11 cellular contexts compared by ENCODE assay signal in genomic region chr1:10788592-10789006, GRCh38. TPM values are rescaled to one million over a fixed set of nuclear protein-coding genes. Genes with fewer than 3 reads are reported as not detected.
DNase-seq lines count a peak whose midpoint lies in the region; ATAC-seq and TF ChIP-seq lines count a peak whose summit lies in the region.
"Had no signal": no experiment of that assay in that cellular context is flagged by ENCODE, and none has a peak within 500 bp of the region (broad histone marks: within the 10 kb centered on the region; RNA-seq: fewer than 3 reads in every experiment).

No MANE protein-coding gene starts in this region.

- no peak overlapping the region for H3K27ac Mint-ChIP-seq in natural killer cell treated with Interleukin-12 subunit alpha and Interleukin-12 subunit beta and Interleukin-15 and Interleukin-18, amount 100 ng/mL, for 72 hours
- H3K27ac Mint-ChIP-seq in natural killer cell, result no peak overlapping the region
- no peak overlapping the region for H3K27ac Mint-ChIP-seq in endothelial cell (ENCODE audit: unreplicated experiment)
- no peak overlapping the region for H3K27ac Mint-ChIP-seq in effector memory CD8-positive, alpha-beta T cell

- H3K4me1 Mint-ChIP-seq in natural killer cell treated with Interleukin-12 subunit alpha and Interleukin-12 subunit beta and Interleukin-15 and Interleukin-18, amount 100 ng/mL, for 72 hours (ENCODE audit: low read depth in 2 of 2), result peaks cover 3 to 6% of the 10 kb centered on the region in 2 donors
- H3K4me1 Mint-ChIP-seq in natural killer cell (peaks cover 0 to 5% of the 10 kb centered on the region in 2 donors), endothelial cell (ENCODE audit: unreplicated experiment) (peaks cover 7% of the 10 kb centered on the region)
- H3K4me1 Mint-ChIP-seq in effector memory CD8-positive, alpha-beta T cell (ENCODE audit: low read depth in 2 of 2), result peaks cover 0 to 4% of the 10 kb centered on the region in 2 donors

- no peaks in the 10 kb centered on the region for H3K36me3 Mint-ChIP-seq in natural killer cell treated with Interleukin-12 subunit alpha and Interleukin-12 subunit beta and Interleukin-15 and Interleukin-18, amount 100 ng/mL, for 72 hours
- H3K36me3 Mint-ChIP-seq in natural killer cell (no peaks in the 10 kb centered on the region), endothelial cell (ENCODE audit: low read depth, unreplicated experiment) (peaks cover 7% of the 10 kb centered on the region)
- H3K36me3 Mint-ChIP-seq in effector memory CD8-positive, alpha-beta T cell (ENCODE audit: insufficient read depth), result no peaks in the 10 kb centered on the region
- H3K36me3 Mint-ChIP-seq: CD14-positive monocyte had no signal

- peak in 1 of 2 donors; percentile 46 for ATAC-seq in natural killer cell treated with Interleukin-12 subunit alpha and Interleukin-12 subunit beta and Interleukin-15 and Interleukin-18, amount 100 ng/mL, for 72 hours
- no peak for ATAC-seq in natural killer cell
- no peak for ATAC-seq in effector memory CD8-positive, alpha-beta T cell (replicated peaks)

- intact Hi-C loops in natural killer cell (cut with micrococcal nuclease), result no loop called here

- no peaks in the 10 kb centered on the region for H3K9me3 Mint-ChIP-seq in natural killer cell treated with Interleukin-12 subunit alpha and Interleukin-12 subunit beta and Interleukin-15 and Interleukin-18, amount 100 ng/mL, for 72 hours
- no peaks in the 10 kb centered on the region for H3K9me3 Mint-ChIP-seq in natural killer cell
- no peaks in the 10 kb centered on the region for H3K9me3 Mint-ChIP-seq in endothelial cell (ENCODE audit: unreplicated experiment)
- no peaks in the 10 kb centered on the region for H3K9me3 Mint-ChIP-seq in effector memory CD8-positive, alpha-beta T cell

- peak; percentile 53 for DNase-seq in natural killer cell treated with Interleukin-12 subunit alpha and Interleukin-12 subunit beta and Interleukin-15 and Interleukin-18, amount 100 ng/mL, for 72 hours (ENCODE audit: low spot score)
- no peak for DNase-seq in natural killer cell
- peak; percentile 46 for DNase-seq in endothelial cell (ENCODE audit: low spot score)
- DNase-seq in midbrain (lab: John Stamatoyannopoulos, UW), result peak; percentile 76
- no peak for DNase-seq in effector memory CD8-positive, alpha-beta T cell
- DNase-seq in activated naive CD4-positive, alpha-beta T cell treated with anti-CD3 and anti-CD28 coated beads, Interleukin-2, amount 50 U/mL, for 16 hours, result no peak
- no peak for DNase-seq in kidney glomerular epithelial cell (lab: John Stamatoyannopoulos, UW)
- no peak for DNase-seq in stimulated activated naive CD4-positive, alpha-beta T cell treated with Interleukin-2 at 50 U/mL for 16 hours (lab: John Stamatoyannopoulos, UW)
- DNase-seq: effector memory CD4-positive, alpha-beta T cell; KG1 had no signal

- TF ChIP-seq CTCF in natural killer cell (IDR thresholded peaks at IDR 0.05), result no peak
- no peak for TF ChIP-seq CTCF in endothelial cell (IDR thresholded peaks at IDR 0.05; ENCODE audit: unreplicated experiment)

- peaks cover 29% of the 10 kb centered on the region in 2 donors for H3K27me3 Mint-ChIP-seq in natural killer cell treated with Interleukin-12 subunit alpha and Interleukin-12 subunit beta and Interleukin-15 and Interleukin-18, amount 100 ng/mL, for 72 hours
- peaks cover 15 to 22% of the 10 kb centered on the region in 2 donors for H3K27me3 Mint-ChIP-seq in natural killer cell (ENCODE audit: low read depth in 2 of 2)
- H3K27me3 Mint-ChIP-seq in endothelial cell (ENCODE audit: unreplicated experiment), result peaks cover 8% of the 10 kb centered on the region
- H3K27me3 Mint-ChIP-seq in effector memory CD8-positive, alpha-beta T cell, result peaks cover 0 to 51% of the 10 kb centered on the region in 2 donors

- no peak overlapping the region for H3K4me3 Mint-ChIP-seq in natural killer cell treated with Interleukin-12 subunit alpha and Interleukin-12 subunit beta and Interleukin-15 and Interleukin-18, amount 100 ng/mL, for 72 hours
- no peak overlapping the region for H3K4me3 Mint-ChIP-seq in natural killer cell
- no peak overlapping the region for H3K4me3 Mint-ChIP-seq in endothelial cell (ENCODE audit: unreplicated experiment)
- H3K4me3 Mint-ChIP-seq in effector memory CD8-positive, alpha-beta T cell, result no peak overlapping the region
- H3K4me3 Mint-ChIP-seq: CD14-positive monocyte had no signal

RNA-seq across cellular contexts. Expression of gene CASZ1, which starts 7.8 kb away (rescaled TPM):
- total RNA-seq in natural killer cell treated with Interleukin-12 subunit alpha and Interleukin-12 subunit beta and Interleukin-15 and Interleukin-18, amount 100 ng/mL, for 72 hours, result 10 to 100 TPM; 13.5 to 17.8 TPM
- total RNA-seq in natural killer cell (10 to 100 TPM; 55.9 to 83.0 (median 70.6) TPM), endothelial cell (ENCODE audit: unreplicated experiment) (6.3 TPM)

Comparison
In these comparisons a context has a peak if more than half of its experiments do, and no peak if none do; other contexts are left out.
1. DNase-seq: peak in natural killer cell treated with Interleukin-12 subunit alpha and Interleukin-12 subunit beta and Interleukin-15 and Interleukin-18, amount 100 ng/mL, for 72 hours (single experiment), endothelial cell (single experiment) and midbrain (single experiment); none in natural killer cell (single experiment), effector memory CD8-positive, alpha-beta T cell (0 of 3), activated naive CD4-positive, alpha-beta T cell treated with anti-CD3 and anti-CD28 coated beads, Interleukin-2, amount 50 U/mL, for 16 hours (single experiment), kidney glomerular epithelial cell (single experiment) and stimulated activated naive CD4-positive, alpha-beta T cell treated with Interleukin-2 at 50 U/mL for 16 hours (single experiment).